15 cellular contexts compared by ENCODE assay signal in genomic region chr5:124905756-124906155, GRCh38.
DNase-seq lines count a peak whose midpoint lies in the region; ATAC-seq, FAIRE-seq and TF ChIP-seq lines count a peak whose summit lies in the region.
"Had no signal": no experiment of that assay in that cellular context is flagged by ENCODE, and none has a peak within 500 bp of the region (broad histone marks: within the 10 kb centered on the region; RNA-seq: fewer than 3 reads in every experiment).

No MANE protein-coding gene starts in this region.

- intact Hi-C loops in Panc1 (cut with micrococcal nuclease; ENCODE audit: unreplicated experiment) = no loop called here
- intact Hi-C loops in HepG2 (cut with micrococcal nuclease; ENCODE audit: unreplicated experiment) = loop anchor here (5.0 to 10.0 kb wide), 2 partner anchors 241 to 323 kb away; no protein-coding TSS in a partner anchor

- H4K20me1 ChIP-seq in smooth muscle cell (ENCODE audit: low read depth) = no peaks in the 10 kb centered on the region
- H4K20me1 ChIP-seq in HepG2 (ENCODE audit: insufficient read depth, low read length) = no peaks in the 10 kb centered on the region

- TF ChIP-seq CTCF in HEK293 (tag by site-specific recombination; IDR thresholded peaks at IDR 0.05) = no peak
- no peak for TF ChIP-seq CTCF in Panc1 (IDR thresholded peaks at IDR 0.05)
- TF ChIP-seq CTCF in gastroesophageal sphincter (IDR thresholded peaks at IDR 0.05) = no peak
- TF ChIP-seq CTCF in smooth muscle cell (IDR thresholded peaks at IDR 0.05; ENCODE audit: borderline replicate concordance, insufficient read depth, poor library complexity, severe bottlenecking) = no peak
- no peak for TF ChIP-seq CTCF in HepG2 (CRISPR knock-in tag; IDR thresholded peaks at IDR 0.05)

- H3K36me3 ChIP-seq in HEK293 (ENCODE audit: control insufficient read depth in 2 of 2, insufficient read depth in 1 of 2, low read length in 2 of 2) (no peaks in the 10 kb centered on the region), Panc1 (ENCODE audit: control insufficient read depth, insufficient read depth, low read length) (no peaks in the 10 kb centered on the region), gastroesophageal sphincter (no peaks in the 10 kb centered on the region), smooth muscle cell (ENCODE audit: low read depth) (no peaks in the 10 kb centered on the region), HepG2 (replicated peaks in 1 of 2; ENCODE audit: control insufficient read depth in 1 of 2, insufficient read depth in 2 of 2, low read length in 2 of 2) (no peaks in the 10 kb centered on the region)
- H3K36me3 ChIP-seq: colonic mucosa, HAP-1 had no signal

- 100% methylated on average over 1 of the region's 1 CpG for WGBS in gastroesophageal sphincter (ENCODE audit: low coverage in 1 of 2), 2 donors
- WGBS in smooth muscle cell (ENCODE audit: low lambda C conversion rate) = 76% methylated on average over 1 of the region's 1 CpG
- WGBS in HepG2 (ENCODE audit: low lambda C conversion rate) = 28% methylated on average over 1 of the region's 1 CpG

- FAIRE-seq in HepG2 (lab: Jason Lieb, UNC) = no peak
- FAIRE-seq: GM18507 had no signal

- in situ Hi-C loops in Panc1 (cut with HindIII; ENCODE audit: low pct_unique_long_range_greater_than_20kb, low sequenced_read_pairs) (no loop called here), HepG2 (cut with HindIII; ENCODE audit: extremely low pct_ligation_motif_present, low pct_unique_long_range_greater_than_20kb) (no loop called here)

- no peak overlapping the region for H3K9ac ChIP-seq in smooth muscle cell (ENCODE audit: low read depth)
- H3K9ac ChIP-seq in HepG2 (ENCODE audit: insufficient read depth, low read depth, low read length) = no peak overlapping the region

- H3K9me3 ChIP-seq in HEK293 (ENCODE audit: control insufficient read depth, insufficient read depth, low read depth, low read length) (no peaks in the 10 kb centered on the region), Panc1 (ENCODE audit: control insufficient read depth, insufficient read depth, low read depth, low read length) (no peaks in the 10 kb centered on the region), gastroesophageal sphincter (no peaks in the 10 kb centered on the region), smooth muscle cell (replicated peaks; ENCODE audit: low read depth) (no peaks in the 10 kb centered on the region), HepG2 (ENCODE audit: low read length) (no peaks in the 10 kb centered on the region)
- H3K9me3 ChIP-seq: colonic mucosa, HAP-1 had no signal

- DNase-seq in Panc1 (ENCODE audit: low read depth, low spot score) = no peak
- DNase-seq in smooth muscle cell (lab: John Stamatoyannopoulos, UW; ENCODE audit: unreplicated experiment) = no peak
- DNase-seq in activated CD4-positive, alpha-beta T cell treated with anti-CD3 and anti-CD28 coated beads for 1 hour = no peak
- DNase-seq in NCI-H345 (lab: John Stamatoyannopoulos, UW) = no peak
- DNase-seq in HepG2 (ENCODE audit: low spot score) = no peak
- DNase-seq: activated B cell treated with CpG ODN at 0.5 μM for 24 hours; Karpas-422; NK-92 treated with Interleukin-12 subunit alpha and Interleukin-12 subunit beta, amount 100 ng/mL, for 24 hours; T-helper 1 cell had no signal

- TF ChIP-seq POLR2A in gastroesophageal sphincter (IDR thresholded peaks at IDR 0.05) = no peak
- no peak for TF ChIP-seq POLR2A in HepG2 (IDR thresholded peaks at IDR 0.05; ENCODE audit: insufficient read depth in 1 of 2, low read depth in 2 of 2, low read length in 2 of 2)

- peaks cover 63% of the 10 kb centered on the region for H3K4me1 ChIP-seq in HEK293 (ENCODE audit: control insufficient read depth, insufficient read depth, low read length)
- H3K4me1 ChIP-seq in Panc1 (ENCODE audit: control insufficient read depth, insufficient read depth, low read length) = peaks cover 31% of the 10 kb centered on the region
- H3K4me1 ChIP-seq in gastroesophageal sphincter = peaks cover 10 to 68% (median 26%) of the 10 kb centered on the region in 3 donors
- peaks cover 62% of the 10 kb centered on the region for H3K4me1 ChIP-seq in smooth muscle cell (ENCODE audit: low read depth)
- H3K4me1 ChIP-seq in HepG2 (ENCODE audit: insufficient read depth, low read length) = peaks cover 30% of the 10 kb centered on the region

- H3K4me3 ChIP-seq in HEK293 (ENCODE audit: low read depth, low read length) (no peak overlapping the region), Panc1 (ENCODE audit: low read depth in 2 of 2, low read length in 2 of 2) (no peak overlapping the region), gastroesophageal sphincter (no peak overlapping the region), smooth muscle cell (no peak overlapping the region), HepG2 (replicated peaks in 1 of 3; ENCODE audit: insufficient read depth in 1 of 3, low read depth in 2 of 3, low read length in 3 of 3) (no peak overlapping the region)
- H3K4me3 ChIP-seq: colonic mucosa, HAP-1 had no signal

- peaks cover 6% of the 10 kb centered on the region for H3F3A ChIP-seq in smooth muscle cell (ENCODE audit: low read depth)

- H3K4me2 ChIP-seq in smooth muscle cell (peak overlapping the region; percentile 61), HepG2 (ENCODE audit: low read depth, low read length) (no peak overlapping the region)

- BruUV-seq in Panc1 (replicated peaks; lab: Mats Ljungman, UMichigan) = no TSS peak
- BruUV-seq in HepG2 (replicated peaks; lab: Mats Ljungman, UMichigan) = no TSS peak

- H3K27me3 ChIP-seq in Panc1 (ENCODE audit: control insufficient read depth, insufficient read depth, low read length) (no peaks in the 10 kb centered on the region), gastroesophageal sphincter (no peaks in the 10 kb centered on the region), smooth muscle cell (ENCODE audit: low read depth) (no peaks in the 10 kb centered on the region), HepG2 (ENCODE audit: control insufficient read depth in 1 of 2, insufficient read depth in 2 of 2, low read length in 2 of 2) (no peaks in the 10 kb centered on the region)
- H3K27me3 ChIP-seq: colonic mucosa had no signal

- TF ChIP-seq EP300 in gastroesophageal sphincter (IDR thresholded peaks at IDR 0.05) = no peak
- no peak for TF ChIP-seq EP300 in HepG2 (IDR thresholded peaks at IDR 0.05; ENCODE audit: low read depth in 2 of 2, low read length in 2 of 2)
- TF ChIP-seq EP300 in HepG2 (CRISPR knock-in tag; IDR thresholded peaks at IDR 0.05; ENCODE audit: borderline replicate concordance) = no peak

- peak overlapping the region; percentile 65 for H3K27ac ChIP-seq in HEK293 (ENCODE audit: extremely low read depth, low read depth, low read length)
- H3K27ac ChIP-seq in Panc1 (ENCODE audit: low read length) = peak overlapping the region; percentile 76
- peak overlapping the region in 3 of 4 donors; percentile 77 to 81 (median 81) for H3K27ac ChIP-seq in gastroesophageal sphincter
- H3K27ac ChIP-seq in smooth muscle cell (ENCODE audit: low read depth) = no peak overlapping the region
- no peak overlapping the region for H3K27ac ChIP-seq in HepG2 (ENCODE audit: extremely low read length, insufficient read depth, low read length)

- H2AFZ ChIP-seq in smooth muscle cell (ENCODE audit: low read depth) (no peak overlapping the region), HepG2 (ENCODE audit: low read length) (no peak overlapping the region)

- TF ChIP-seq RAD21 in HepG2 (CRISPR knock-in tag; IDR thresholded peaks at IDR 0.05) = no peak

- no peak for ATAC-seq in Panc1
- no peak for ATAC-seq in gastroesophageal sphincter
- ATAC-seq in HG02981 (IDR thresholded peaks at IDR 0.05; ENCODE audit: unreplicated experiment) = no peak
- ATAC-seq in HepG2 = no peak

- no peaks in the 10 kb centered on the region for H3K79me2 ChIP-seq in smooth muscle cell (ENCODE audit: low read depth)
- H3K79me2 ChIP-seq in HepG2 (ENCODE audit: insufficient read depth, low read length) = no peaks in the 10 kb centered on the region

- POLR2A ChIA-PET in HEK293 (lab: Yijun Ruan, JAX) = no interaction called here
- POLR2A ChIA-PET in Panc1 (lab: Charles Lee) = no interaction called here
- POLR2A ChIA-PET in HepG2 (lab: Yijun Ruan, JAX) = no interaction called here

- CTCF ChIA-PET in HEK293 (lab: Yijun Ruan, JAX) = no interaction called here
- CTCF ChIA-PET in Panc1 (lab: Charles Lee) = no interaction called here
- CTCF ChIA-PET in HepG2 (lab: Yijun Ruan, JAX; ENCODE audit: low intra/inter-chr PET ratio, low total read pairs) = no interaction called here

TF ChIP-seq in HEK293, 187 proteins besides CTCF, POLR2A, EP300 and RAD21:
- no peak for TF ChIP-seq ZNF394 (tag by site-specific recombination; IDR thresholded peaks at IDR 0.05; ENCODE audit: borderline replicate concordance)
- 0 out of 2 replicates have a peak, but pooled peaks have one; percentile 7 for TF ChIP-seq PRDM6 (tag by site-specific recombination; IDR thresholded peaks at IDR 0.05)
TF ChIP-seq in HEK293: peak in this region for 1.

TF ChIP-seq in HepG2, 621 proteins besides CTCF, POLR2A, EP300 and RAD21 (continues in another document):
- no peak for TF ChIP-seq ZFYVE20 (CRISPR knock-in tag; IDR thresholded peaks at IDR 0.05; ENCODE audit: borderline replicate concordance, low read depth)
- TF ChIP-seq ZNF709 (CRISPR knock-in tag; IDR thresholded peaks at IDR 0.05) = no peak
- TF ChIP-seq TOE1 (CRISPR knock-in tag; IDR thresholded peaks at IDR 0.05) = no peak
- TF ChIP-seq POGK (CRISPR knock-in tag; conservative IDR thresholded peaks at IDR 0.05) = no peak
- TF ChIP-seq SOX5 (CRISPR knock-in tag; IDR thresholded peaks at IDR 0.05; ENCODE audit: borderline replicate concordance) = no peak
- no peak for TF ChIP-seq SNAPC2 (CRISPR knock-in tag; IDR thresholded peaks at IDR 0.05)
- TF ChIP-seq ZNF784 (CRISPR knock-in tag; IDR thresholded peaks at IDR 0.05; ENCODE audit: borderline replicate concordance) = no peak

Comparison
In these comparisons a context has a peak if more than half of its experiments do, and no peak if none do; other contexts are left out.
1. H3K27ac ChIP-seq: peak in HEK293 (single experiment), Panc1 (single experiment) and gastroesophageal sphincter (3 of 4); none in smooth muscle cell (single experiment) and HepG2 (single experiment).